ENCODE assay signal across 9 cellular contexts in the genomic region with DNA sequence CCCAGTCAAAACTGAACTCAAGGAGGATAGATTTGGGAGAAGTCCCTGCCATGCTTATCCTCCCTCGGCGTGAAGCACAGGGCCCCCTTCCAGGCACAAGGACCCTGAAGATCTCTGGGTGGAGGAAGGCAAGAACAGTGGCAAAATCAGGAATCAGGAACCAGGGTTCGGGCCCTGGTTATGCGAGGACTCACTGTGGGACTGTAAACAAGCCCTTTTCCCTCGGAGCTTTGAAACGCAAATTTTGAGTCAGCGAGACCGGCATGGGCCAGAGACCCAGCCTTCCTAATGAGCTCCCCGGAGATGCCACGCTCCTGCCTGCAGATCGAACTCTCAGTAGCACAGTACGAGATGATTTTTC.
A peak's percentile ranks its signal among the peaks of the same experiment; 100 is the strongest.
DNase-seq lines count a peak whose midpoint lies in the region; ATAC-seq and TF ChIP-seq lines count a peak whose summit lies in the region.
"Had no signal": no experiment of that assay in that cellular context is flagged by ENCODE, and none has a peak within 500 bp of the region (broad histone marks: within the 10 kb centered on the region; RNA-seq: fewer than 3 reads in every experiment).

No MANE protein-coding gene starts in this region.

- H3K27ac ChIP-seq in iPS-18a (ENCODE audit: low read length) (no peak overlapping the region), smooth muscle cell (ENCODE audit: low read depth) (no peak overlapping the region)

- H3K36me3 Mint-ChIP-seq in T-helper 17 cell (ENCODE audit: low read depth), result no peaks in the 10 kb centered on the region

- H3K27me3 ChIP-seq in iPS-18a (ENCODE audit: control insufficient read depth, insufficient read depth, low read length) (peaks cover 30% of the 10 kb centered on the region), smooth muscle cell (ENCODE audit: low read depth) (no peaks in the 10 kb centered on the region)

- no peaks in the 10 kb centered on the region for H3K36me3 ChIP-seq in iPS-18a (ENCODE audit: control insufficient read depth, low read depth, low read length)
- H3K36me3 ChIP-seq in smooth muscle cell (ENCODE audit: low read depth), result no peaks in the 10 kb centered on the region

- H4K20me1 ChIP-seq in smooth muscle cell (ENCODE audit: low read depth), result no peaks in the 10 kb centered on the region

- peaks cover 25% of the 10 kb centered on the region for H3K4me1 ChIP-seq in iPS-18a (ENCODE audit: control insufficient read depth, low read depth, low read length)
- H3K4me1 ChIP-seq in smooth muscle cell (ENCODE audit: low read depth), result peaks cover 42% of the 10 kb centered on the region

- H3K4me3 Mint-ChIP-seq in T-helper 17 cell, result peak overlapping the region; percentile 82

- H3K9ac ChIP-seq in iPS-18a (ENCODE audit: low read length), result no peak overlapping the region
- no peak overlapping the region for H3K9ac ChIP-seq in smooth muscle cell (ENCODE audit: low read depth)

- H3K4me3 ChIP-seq in iPS-18a (ENCODE audit: low read length), result peak overlapping the region; percentile 45
- H3K4me3 ChIP-seq in smooth muscle cell, result no peak overlapping the region

- DNase-seq in T-helper 17 cell (no peak), smooth muscle cell (lab: John Stamatoyannopoulos, UW; ENCODE audit: unreplicated experiment) (no peak), AG08395 (ENCODE audit: low spot score) (no peak), NCI-H82 treated with DMSO at 0.1 percent for 48 hours (lab: John Stamatoyannopoulos, UW; ENCODE audit: unreplicated experiment) (no peak), ecto neural progenitor cell (ENCODE audit: low spot score) (no peak), DMS 273 (lab: John Stamatoyannopoulos, UW; ENCODE audit: unreplicated experiment) (no peak)
- DNase-seq: NCI-H226 had no signal

- peak; percentile 36 for TF ChIP-seq POLR2A in GM18505 (IDR thresholded peaks at IDR 0.05; ENCODE audit: borderline replicate concordance, extremely low read depth, insufficient read depth, insufficient read length)

- H3K4me1 Mint-ChIP-seq in T-helper 17 cell, result peaks cover 26% of the 10 kb centered on the region

- no peaks in the 10 kb centered on the region for H3K79me2 ChIP-seq in smooth muscle cell (ENCODE audit: low read depth)

- ATAC-seq in GM18505 (IDR thresholded peaks at IDR 0.05; ENCODE audit: unreplicated experiment), result no peak
- ATAC-seq in T-helper 17 cell, result no peak

- H3K9me3 ChIP-seq in T-helper 17 cell (ENCODE audit: control insufficient read depth, low read length, poor library complexity, severe bottlenecking), result no peaks in the 10 kb centered on the region
- no peaks in the 10 kb centered on the region for H3K9me3 ChIP-seq in iPS-18a (ENCODE audit: control insufficient read depth, low read depth, low read length)
- no peaks in the 10 kb centered on the region for H3K9me3 ChIP-seq in smooth muscle cell (replicated peaks; ENCODE audit: low read depth)

- peaks cover 3% of the 10 kb centered on the region for H3F3A ChIP-seq in smooth muscle cell (ENCODE audit: low read depth)

- H3K27me3 Mint-ChIP-seq in T-helper 17 cell, result no peaks in the 10 kb centered on the region

- TF ChIP-seq CTCF in smooth muscle cell (IDR thresholded peaks at IDR 0.05; ENCODE audit: borderline replicate concordance, insufficient read depth, poor library complexity, severe bottlenecking), result no peak

- H3K27ac Mint-ChIP-seq in T-helper 17 cell, result peak overlapping the region; percentile 19

- peak overlapping the region; percentile 83 for H3K4me2 ChIP-seq in smooth muscle cell

- no peak overlapping the region for H2AFZ ChIP-seq in smooth muscle cell (ENCODE audit: low read depth)

- WGBS in smooth muscle cell (ENCODE audit: low lambda C conversion rate), result 72% methylated on average over 12 of the region's 12 CpGs
